19 cellular contexts compared by ENCODE assay signal in the genomic region with DNA sequence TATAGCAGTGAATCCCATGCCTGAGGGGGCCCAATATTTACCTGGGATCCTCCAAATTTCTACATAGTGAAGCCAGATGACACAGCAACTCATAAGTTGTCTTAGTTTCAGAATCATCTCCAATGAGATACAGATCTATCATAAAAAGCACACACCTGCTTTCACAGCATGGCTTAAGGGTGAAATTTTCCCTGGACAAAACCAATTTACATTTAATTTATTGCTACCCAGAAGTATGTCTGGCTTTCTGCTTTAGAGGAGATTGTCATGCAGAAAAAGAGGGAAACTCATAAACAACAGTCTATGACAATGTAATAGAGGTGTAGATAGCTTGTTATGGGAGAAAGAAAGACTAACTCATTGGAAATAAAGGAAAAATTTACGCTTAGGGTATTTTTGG.
"Had no signal": no experiment of that assay in that cellular context is flagged by ENCODE, and none has a peak within 500 bp of the region (broad histone marks: within the 10 kb centered on the region; RNA-seq: fewer than 3 reads in every experiment).

No MANE protein-coding gene starts in this region.

- H3K36me3 Mint-ChIP-seq: naive thymus-derived CD4-positive, alpha-beta T cell had no signal

- H3K9me3 ChIP-seq: esophagus muscularis mucosa, gastrocnemius medialis, left lung, lower lobe of right lung had no signal

- H3K4me1 ChIP-seq: esophagus muscularis mucosa, gastrocnemius medialis, heart right ventricle, left lung, lower lobe of right lung had no signal

- H3K27ac ChIP-seq: coronary artery, dorsolateral prefrontal cortex, esophagus muscularis mucosa, gastrocnemius medialis, heart right ventricle, left lung, lower lobe of right lung had no signal

- H3K4me1 Mint-ChIP-seq: naive thymus-derived CD4-positive, alpha-beta T cell had no signal

- DNase-seq: dermis blood vessel endothelial cell; dorsolateral prefrontal cortex; effector CD4-positive, alpha-beta T cell; effector memory CD4-positive, alpha-beta T cell; foreskin melanocyte; gastrocnemius medialis; glutamatergic neuron; head of caudate nucleus; heart right ventricle; hippocampal formation; left cardiac atrium; left lung; left ventricle myocardium superior; lower lobe of right lung; mesenchymal stem cell; midbrain; naive thymus-derived CD4-positive, alpha-beta T cell had no signal

- H3K27me3 ChIP-seq: dorsolateral prefrontal cortex, esophagus muscularis mucosa, gastrocnemius medialis, heart right ventricle, left lung had no signal

- H3K4me3 ChIP-seq: coronary artery, dorsolateral prefrontal cortex, esophagus muscularis mucosa, gastrocnemius medialis, heart right ventricle, left lung, lower lobe of right lung had no signal

- ATAC-seq: gastrocnemius medialis; heart right ventricle; left cardiac atrium; left lung; left ventricle myocardium superior; lower lobe of right lung; naive thymus-derived CD4-positive, alpha-beta T cell had no signal

- H3K27me3 Mint-ChIP-seq: naive thymus-derived CD4-positive, alpha-beta T cell had no signal

- H3K27ac Mint-ChIP-seq: naive thymus-derived CD4-positive, alpha-beta T cell had no signal

- H3K36me3 ChIP-seq: esophagus muscularis mucosa, gastrocnemius medialis, heart right ventricle, left lung, lower lobe of right lung had no signal

- H3K4me3 Mint-ChIP-seq: naive thymus-derived CD4-positive, alpha-beta T cell had no signal
